Comparison of ENCODE assay signal across 23 cellular contexts in the genomic region with DNA sequence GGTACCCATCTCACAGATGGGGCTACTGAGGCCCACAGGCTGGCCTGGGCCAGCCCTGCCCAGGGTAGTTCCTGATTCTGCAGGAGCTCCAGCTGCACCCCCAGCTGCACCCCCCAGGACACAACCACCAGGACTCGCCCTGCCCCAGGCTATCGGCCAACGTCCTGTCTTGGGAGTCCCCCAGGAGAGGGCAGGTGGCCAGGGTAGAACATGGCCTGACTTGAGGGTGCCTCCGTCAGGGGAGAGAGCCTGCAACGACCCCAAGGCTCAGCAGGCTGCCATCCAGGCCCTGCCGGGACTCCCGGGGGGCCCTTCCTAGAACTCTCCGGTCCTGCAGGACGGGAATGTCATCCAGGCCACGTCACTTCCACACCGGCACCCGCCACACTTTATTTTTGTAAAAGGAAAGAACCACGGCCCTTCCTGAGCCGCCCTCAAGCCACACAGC. TPM values are rescaled to one million over a fixed set of nuclear protein-coding genes. Genes with fewer than 3 reads are reported as not detected.
A peak's percentile ranks its signal among the peaks of the same experiment; 100 is the strongest.
DNase-seq lines count a peak whose midpoint lies in the region; ATAC-seq and TF ChIP-seq lines count a peak whose summit lies in the region.
"Had no signal": no experiment of that assay in that cellular context is flagged by ENCODE, and none has a peak within 500 bp of the region (broad histone marks: within the 10 kb centered on the region; RNA-seq: fewer than 3 reads in every experiment).

No MANE protein-coding gene starts in this region.

- intact Hi-C loops in heart left ventricle (cut with DNase I) (loop anchor here in 5 of 10 donors (2.0 to 10.0 kb wide), 6 partner anchors 44 to 61 kb away; no protein-coding TSS in a partner anchor), upper lobe of right lung (cut with DNase I) (no loop called here)

- H3K27ac ChIP-seq in SJCRH30 (peak overlapping the region; percentile 67), heart left ventricle (peak overlapping the region; percentile 61 to 88 (median 78)), neuronal stem cell (replicated peaks; ENCODE audit: low read length) (no peak overlapping the region), upper lobe of right lung (peak overlapping the region; percentile 30)
- H3K27ac ChIP-seq: KMS-11, PC-9, thoracic aorta had no signal

- 44 to 52% (median 46%) methylated on average over 11 to 14 of the region's 14 CpGs for WGBS in heart left ventricle, 4 donors
- no CpG with 5 or more reads among the region's 14 CpGs for WGBS in neuronal stem cell (ENCODE audit: extremely low coverage in 2 of 2, insufficient read length in 2 of 2, insufficient replicate concordance in 1 of 2), 2 donors

- H2BK15ac ChIP-seq in neuronal stem cell (ENCODE audit: low read length): no peak overlapping the region

- TF ChIP-seq POLR2A in heart left ventricle (IDR thresholded peaks at IDR 0.05): no peak

- H2BK120ac ChIP-seq in neuronal stem cell (ENCODE audit: low read depth, low read length): no peak overlapping the region

- no peak overlapping the region for H4K8ac ChIP-seq in neuronal stem cell (ENCODE audit: low read depth, low read length)

- no peak overlapping the region for H4K91ac ChIP-seq in neuronal stem cell (ENCODE audit: low read depth, low read length, poor library complexity)

- no peaks in the 10 kb centered on the region for H3K9me3 ChIP-seq in SJCRH30 (replicated peaks)
- H3K9me3 ChIP-seq in heart left ventricle: no peaks in the 10 kb centered on the region
- peaks cover 0 to 1% of the 10 kb centered on the region in 2 donors for H3K9me3 ChIP-seq in neuronal stem cell (replicated peaks in 1 of 2; ENCODE audit: control insufficient read depth in 2 of 2, insufficient read depth in 1 of 2, low read depth in 1 of 2, low read length in 2 of 2)
- H3K9me3 ChIP-seq in upper lobe of right lung: no peaks in the 10 kb centered on the region
- H3K9me3 ChIP-seq: adrenal gland, breast epithelium, thoracic aorta had no signal

- peaks cover 1% of the 10 kb centered on the region for H3K36me3 ChIP-seq in SJCRH30
- H3K36me3 ChIP-seq in heart left ventricle: peaks cover 0 to 40% (median 3%) of the 10 kb centered on the region in 9 donors
- H3K36me3 ChIP-seq in neuronal stem cell (replicated peaks in 1 of 2; ENCODE audit: control insufficient read depth in 2 of 2, insufficient read depth in 2 of 2, low read length in 2 of 2): no peaks in the 10 kb centered on the region
- no peaks in the 10 kb centered on the region for H3K36me3 ChIP-seq in upper lobe of right lung
- H3K36me3 ChIP-seq: adrenal gland, breast epithelium, thoracic aorta had no signal

- peak overlapping the region; percentile 80 for H3K23ac ChIP-seq in neuronal stem cell (ENCODE audit: low read depth, low read length, poor library complexity)

- no peak for DNase-seq in SJCRH30
- DNase-seq in heart left ventricle: peak; percentile 51 to 73 (median 64)
- DNase-seq in neuronal stem cell (ENCODE audit: low spot score): no peak
- DNase-seq in upper lobe of right lung: no peak
- DNase-seq in hippocampal formation (lab: John Stamatoyannopoulos, UW): no peak
- no peak for DNase-seq in NOMO-1 treated with DMSO at 0.1 percent for 48 hours (lab: John Stamatoyannopoulos, UW; ENCODE audit: unreplicated experiment)
- DNase-seq: activated CD4-positive, alpha-beta memory T cell treated with anti-CD3 and anti-CD28 coated beads for 36 hours; activated T-cell treated with anti-CD3 and anti-CD28 coated beads for 4 hours; EL; mesenchymal stem cell; NCI-H1436 treated with DMSO at 0.1 percent for 48 hours; NCI-H510A treated with DMSO at 0.1 percent for 48 hours; nucleus accumbens; PC-9; stimulated activated CD4-positive, alpha-beta T cell treated with anti-CD3 and anti-CD28 coated beads, Interleukin-12 subunit alpha, Interleukin-12 subunit beta, amount 100 ng/mL, for 4 hours; stimulated activated CD4-positive, alpha-beta T cell treated with anti-CD3 and anti-CD28 coated beads, Interleukin-4, amount 100 ng/mL, for 24 hours; stimulated activated naive B cell treated with anti-CD40 and anti-IgM and Interleukin-4, amounts not matched to agents 10 μg/mL and 1 μg/mL and 100 μg/mL, for 72 hours had no signal

- no peak overlapping the region for H3K4me3 ChIP-seq in SJCRH30
- H3K4me3 ChIP-seq in heart left ventricle: peak overlapping the region in 2 of 12 donors; percentile 8 to 12
- H3K4me3 ChIP-seq in neuronal stem cell (ENCODE audit: low read length in 2 of 2): no peak overlapping the region
- no peak overlapping the region for H3K4me3 ChIP-seq in upper lobe of right lung
- H3K4me3 ChIP-seq: adrenal gland, breast epithelium, PC-9, thoracic aorta had no signal

- H3K4me2 ChIP-seq in neuronal stem cell (ENCODE audit: insufficient read depth, low read length, poor library complexity, severe bottlenecking): no peak overlapping the region
- H3K4me2 ChIP-seq: KMS-11, PC-9 had no signal

- peak overlapping the region; percentile 11 for H3K18ac ChIP-seq in neuronal stem cell (ENCODE audit: low read length)

- no peak overlapping the region for H2AFZ ChIP-seq in neuronal stem cell (ENCODE audit: low read length)
- H2AFZ ChIP-seq: PC-9 had no signal

- H3K9ac ChIP-seq in neuronal stem cell (ENCODE audit: low read depth, low read length, poor library complexity): no peak overlapping the region
- H3K9ac ChIP-seq: KMS-11 had no signal

- no peak overlapping the region for H2BK12ac ChIP-seq in neuronal stem cell (ENCODE audit: low read length)

- peaks cover 4% of the 10 kb centered on the region for H3K79me1 ChIP-seq in neuronal stem cell (ENCODE audit: low read depth, low read length)

- TF ChIP-seq CTCF in heart left ventricle (IDR thresholded peaks at IDR 0.05) (no peak), upper lobe of right lung (IDR thresholded peaks at IDR 0.05) (no peak)

- no peak overlapping the region for H3K4ac ChIP-seq in neuronal stem cell (ENCODE audit: low read length)

- no peaks in the 10 kb centered on the region for H3K27me3 ChIP-seq in SJCRH30
- H3K27me3 ChIP-seq in heart left ventricle: no peaks in the 10 kb centered on the region
- peaks cover 0 to 14% (median 0%) of the 10 kb centered on the region in 3 experiments for H3K27me3 ChIP-seq in neuronal stem cell (ENCODE audit: control insufficient read depth in 3 of 3, insufficient read depth in 3 of 3, low read depth in 1 of 3, low read length in 3 of 3)
- H3K27me3 ChIP-seq in upper lobe of right lung: no peaks in the 10 kb centered on the region
- H3K27me3 ChIP-seq: adrenal gland, breast epithelium had no signal

- peak overlapping the region; percentile 53 for H2BK5ac ChIP-seq in neuronal stem cell (ENCODE audit: low read length)

- H3K14ac ChIP-seq in neuronal stem cell (ENCODE audit: low read length): peak overlapping the region; percentile 94

- H3K4me1 ChIP-seq in SJCRH30: peaks cover 30% of the 10 kb centered on the region
- H3K4me1 ChIP-seq in heart left ventricle: peaks cover 6 to 43% (median 25%) of the 10 kb centered on the region in 12 donors
- H3K4me1 ChIP-seq in neuronal stem cell (ENCODE audit: control insufficient read depth in 2 of 2, insufficient read depth in 1 of 2, low read depth in 1 of 2, low read length in 2 of 2): no peaks in the 10 kb centered on the region
- no peaks in the 10 kb centered on the region for H3K4me1 ChIP-seq in upper lobe of right lung
- H3K4me1 ChIP-seq: adrenal gland, breast epithelium had no signal

- ATAC-seq in heart left ventricle: peak; percentile 33 to 76 (median 56)
- ATAC-seq in upper lobe of right lung: no peak
- ATAC-seq in GM21576 (IDR thresholded peaks at IDR 0.05; ENCODE audit: unreplicated experiment): no peak

- H2AK5ac ChIP-seq in neuronal stem cell (ENCODE audit: low read depth, low read length): peak overlapping the region; percentile 26

RNA-seq across cellular contexts. Expression of a gene that starts 15.8 kb away (rescaled TPM):
- total RNA-seq in SJCRH30 (2014; rRNA removed; shearing (Covaris generic)): 24.7 and 28.1 TPM in 2 replicates
- total RNA-seq in heart left ventricle (10 to 100 TPM; 20.4 to 62.4 (median 28.6) TPM), upper lobe of right lung (31.2 TPM)
- polyA plus RNA-seq in heart left ventricle: 10 to 100 TPM; 19.1 to 25.2 TPM
- 5.2 TPM for polyA plus RNA-seq in neuronal stem cell (2013, experiment 1 of 2)
- 4.9 TPM for polyA plus RNA-seq in neuronal stem cell (2013, experiment 2 of 2)
- polyA plus RNA-seq: CD4-positive, alpha-beta memory T cell had no signal

RNA-seq across cellular contexts. Expression of a gene that starts 28.3 kb away (rescaled TPM):
- 65.9 and 92.3 TPM in 2 replicates for total RNA-seq in SJCRH30 (2014; rRNA removed; shearing (Covaris generic))
- total RNA-seq in heart left ventricle: 10 to 100 TPM; 16.7 to 48.9 (median 23.8) TPM
- 10 to 100 TPM; 14.3 to 29.6 TPM for polyA plus RNA-seq in heart left ventricle
- polyA plus RNA-seq in neuronal stem cell (2013, experiment 1 of 2): 21.6 TPM
- 21.9 TPM for polyA plus RNA-seq in neuronal stem cell (2013, experiment 2 of 2)
- 59.1 TPM for total RNA-seq in upper lobe of right lung

Comparison
In these comparisons a context has a peak if more than half of its experiments do, and no peak if none do; other contexts are left out.
1. DNase-seq: peak in heart left ventricle (5 of 5); none in SJCRH30 (0 of 2), neuronal stem cell (single experiment), upper lobe of right lung (single experiment), hippocampal formation (0 of 2) and NOMO-1 treated with DMSO at 0.1 percent for 48 hours (single experiment).
2. ATAC-seq: peak in heart left ventricle (4 of 4); none in upper lobe of right lung (single experiment) and GM21576 (single experiment).